ENCODE assay signal across 9 cellular contexts in the genomic region with DNA sequence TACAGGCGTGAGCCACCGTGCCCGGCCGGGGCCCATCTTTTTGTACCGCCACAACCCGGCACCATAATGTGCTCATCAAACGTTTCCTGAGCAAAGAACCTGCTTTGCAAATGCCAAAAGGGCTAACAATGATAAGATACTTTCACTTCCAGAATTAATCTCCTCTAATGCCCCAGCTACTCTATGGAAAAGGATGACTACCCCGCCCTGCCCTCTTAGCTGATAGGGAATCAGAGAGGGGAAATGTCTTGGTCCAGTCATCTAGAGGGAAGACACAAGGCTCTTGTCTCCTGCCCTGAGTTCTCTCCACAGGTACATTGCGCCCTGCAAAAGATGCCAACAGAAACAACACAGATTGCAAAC. TPM values are rescaled to one million over a fixed set of nuclear protein-coding genes. Genes with fewer than 3 reads are reported as not detected.
DNase-seq lines count a peak whose midpoint lies in the region; FAIRE-seq and TF ChIP-seq lines count a peak whose summit lies in the region.
"Had no signal": no experiment of that assay in that cellular context is flagged by ENCODE, and none has a peak within 500 bp of the region (broad histone marks: within the 10 kb centered on the region; RNA-seq: fewer than 3 reads in every experiment).

No MANE protein-coding gene starts in this region.

- TF ChIP-seq CTCF in Peyer's patch (IDR thresholded peaks at IDR 0.05) (no peak), fibroblast of the aortic adventitia (IDR thresholded peaks at IDR 0.05; ENCODE audit: insufficient read depth, low read length) (no peak)

- H3K27ac ChIP-seq in Peyer's patch (peak overlapping the region; percentile 33 to 88 (median 76)), skin epidermis (peak overlapping the region in 19 of 21 experiments; percentile 3 to 83 (median 68))

- no peaks in the 10 kb centered on the region for H3K36me3 ChIP-seq in Peyer's patch

- DNase-seq in NCI-H1694 treated with DMSO at 0.1 percent for 48 hours (lab: John Stamatoyannopoulos, UW) (peak; percentile 34), NCI-H1694 (lab: John Stamatoyannopoulos, UW) (no peak), Peyer's patch (no peak), fibroblast of the aortic adventitia (ENCODE audit: low read depth) (peak; percentile 4), mucosa of gallbladder (ENCODE audit: low spot score) (no peak), RPMI8226 (no peak), RCC 7860 (ENCODE audit: low spot score) (no peak)

- H3K9me3 ChIP-seq in Peyer's patch, result no peaks in the 10 kb centered on the region

- no peak for FAIRE-seq in RCC 7860 (lab: Jason Lieb, UNC)
- FAIRE-seq: A204.1 had no signal

- no peaks in the 10 kb centered on the region for H3K27me3 ChIP-seq in Peyer's patch

- H3K4me3 ChIP-seq in Peyer's patch, result peak overlapping the region; percentile 69 to 90 (median 77)
- H3K4me3 ChIP-seq in fibroblast of the aortic adventitia (ENCODE audit: low read depth, low read length), result peak overlapping the region; percentile 87
- peak overlapping the region; percentile 55 to 92 (median 63) for H3K4me3 ChIP-seq in skin epidermis

- no peak for TF ChIP-seq POLR2A in Peyer's patch (IDR thresholded peaks at IDR 0.05)

- H3K4me1 ChIP-seq in Peyer's patch, result peaks cover 0 to 6% (median 0%) of the 10 kb centered on the region in 4 donors

RNA-seq across cellular contexts. Expression of a gene that starts 0.6 kb away (rescaled TPM):
- total RNA-seq in Peyer's patch (1 to 10 TPM; 1.7 to 5.0 (median 3.5) TPM), fibroblast of the aortic adventitia (ENCODE audit: low replicate concordance) (9.4 and 23.1 TPM in 2 replicates), mucosa of gallbladder (5.9 TPM)

RNA-seq across cellular contexts. Expression of a gene that starts 22.0 kb away (rescaled TPM):
- total RNA-seq in Peyer's patch, result 10 to 100 TPM in 2 of 4 donors, 1 to 10 TPM in 1, not detected in 1; 7.4 to 16.5 (median 15.6) TPM
- not detected in 2 replicates for total RNA-seq in fibroblast of the aortic adventitia (ENCODE audit: low replicate concordance)
- 19.0 TPM for total RNA-seq in mucosa of gallbladder

RNA-seq across cellular contexts. Expression of a gene that starts 54.6 kb away (rescaled TPM):
- total RNA-seq in Peyer's patch (10 to 100 TPM in 3 of 4 donors, 1 to 10 TPM in 1; 9.1 to 28.5 (median 15.1) TPM), fibroblast of the aortic adventitia (ENCODE audit: low replicate concordance) (12.2 and 42.8 TPM in 2 replicates), mucosa of gallbladder (29.3 TPM)

Comparison
In these comparisons a context has a peak if more than half of its experiments do, and no peak if none do; other contexts are left out.
1. DNase-seq: peak in NCI-H1694 treated with DMSO at 0.1 percent for 48 hours (single experiment) and fibroblast of the aortic adventitia (single experiment); none in NCI-H1694 (single experiment), Peyer's patch (0 of 3), mucosa of gallbladder (single experiment), RPMI8226 (single experiment) and RCC 7860 (single experiment).
2. Peak in every context shown above with its lines, with median percentiles within 50 percentile points of each other: H3K4me3 ChIP-seq.